2 cellular contexts compared by ENCODE assay signal in genomic region chr16:84054271-84054670, GRCh38.
TF ChIP-seq lines count a peak whose summit lies in the region.

No MANE protein-coding gene starts in this region.

TF ChIP-seq in IMR-90, 13 proteins besides CTCF, POLR2A, EP300 and RAD21:
- TF ChIP-seq RCOR1 (IDR thresholded peaks at IDR 0.05; ENCODE audit: insufficient replicate concordance, low read length): no peak
- no peak for TF ChIP-seq FOS (IDR thresholded peaks at IDR 0.05; ENCODE audit: low read depth, low read length)
- no peak for TF ChIP-seq BHLHE40 (IDR thresholded peaks at IDR 0.05; ENCODE audit: low read depth, low read length)
- TF ChIP-seq RFX5 (IDR thresholded peaks at IDR 0.05; ENCODE audit: low read depth, low read length): no peak
- TF ChIP-seq MAZ (IDR thresholded peaks at IDR 0.05; ENCODE audit: borderline replicate concordance, low read depth, low read length): no peak
- TF ChIP-seq MXI1 (IDR thresholded peaks at IDR 0.05; ENCODE audit: borderline replicate concordance, low read depth, low read length): no peak
- TF ChIP-seq NFE2L2 (IDR thresholded peaks at IDR 0.05; ENCODE audit: low read depth, low read length): no peak
- no peak for TF ChIP-seq SMC3 (IDR thresholded peaks at IDR 0.05; ENCODE audit: low read depth, low read length)
- no peak for TF ChIP-seq ELK1 (IDR thresholded peaks at IDR 0.05; ENCODE audit: borderline replicate concordance, low read depth, low read length)
- no peak for TF ChIP-seq CHD1 (IDR thresholded peaks at IDR 0.05; ENCODE audit: low read depth, low read length)
- TF ChIP-seq USF2 (IDR thresholded peaks at IDR 0.05; ENCODE audit: low read depth, low read length): no peak
- no peak for TF ChIP-seq CEBPB (IDR thresholded peaks at IDR 0.05; ENCODE audit: low read depth, low read length)
- no peak for TF ChIP-seq MAFK (IDR thresholded peaks at IDR 0.05; ENCODE audit: low read depth, low read length)

TF ChIP-seq in HepG2, 621 proteins besides CTCF, POLR2A, EP300 and RAD21:
- no peak for TF ChIP-seq ATF1 (CRISPR knock-in tag; IDR thresholded peaks at IDR 0.05)
- TF ChIP-seq AGO2 (optimal IDR thresholded peaks at IDR 0.05; ENCODE audit: low read depth, low read length): peak; percentile 65
TF ChIP-seq in HepG2: peak in this region for 1.
